Comparison of ENCODE assay signal across 7 cellular contexts in genomic region chr3:85576091-85576690, GRCh38.
DNase-seq lines count a peak whose midpoint lies in the region; ATAC-seq and TF ChIP-seq lines count a peak whose summit lies in the region.

No MANE protein-coding gene starts in this region.

- peak; percentile 77 for TF ChIP-seq RAD21 in Ishikawa (IDR thresholded peaks at IDR 0.05; ENCODE audit: low read depth)

- ATAC-seq in GM21576 (IDR thresholded peaks at IDR 0.05; ENCODE audit: unreplicated experiment) = peak; percentile 80

- peak; percentile 92 for TF ChIP-seq CTCF in GM10266 (IDR thresholded peaks at IDR 0.05; ENCODE audit: control insufficient read depth, insufficient read depth, low read depth, missing control alignments)
- TF ChIP-seq CTCF in brain (conservative IDR thresholded peaks at IDR 0.05) = peak; percentile 82 to 90

- no peak for TF ChIP-seq EP300 in Ishikawa (IDR thresholded peaks at IDR 0.05; ENCODE audit: borderline replicate concordance)

- H3K4me1 Mint-ChIP-seq in brain = peaks cover 12% of the 10 kb centered on the region

- peaks cover 4% of the 10 kb centered on the region for H3K27me3 Mint-ChIP-seq in brain

- H3K9me3 Mint-ChIP-seq in brain = peaks cover 0 to 11% (median 2%) of the 10 kb centered on the region in 5 experiments

- H3K4me3 Mint-ChIP-seq in brain = peak overlapping the region in 3 of 5 experiments; percentile 26 to 76 (median 43)

- DNase-seq in GM10266 (ENCODE audit: extremely low spot score) (peak; percentile 29), SK-N-DZ (ENCODE audit: low spot score) (peak; percentile 53), iris pigment epithelial cell (ENCODE audit: low read depth) (peak; percentile 56)
- DNase-seq in stimulated activated CD4-positive, alpha-beta T cell treated with anti-CD3 and anti-CD28 coated beads, Interleukin-15, amount 100 ng/mL, for 24 hours = peak; percentile 53

- H3K27ac Mint-ChIP-seq in brain = peak overlapping the region in 3 of 5 experiments; percentile 67 to 82 (median 79)

- H3K36me3 Mint-ChIP-seq in brain = no peaks in the 10 kb centered on the region

TF ChIP-seq in Ishikawa, 13 proteins besides CTCF, POLR2A, EP300 and RAD21:
- TF ChIP-seq CREB1 (IDR thresholded peaks at IDR 0.05; ENCODE audit: low read depth) (no peak), EGR1 (IDR thresholded peaks at IDR 0.05) (no peak), TAF1 (IDR thresholded peaks at IDR 0.05; ENCODE audit: low read depth) (no peak), CEBPB (IDR thresholded peaks at IDR 0.05) (no peak), MAX (IDR thresholded peaks at IDR 0.05) (no peak), REST (IDR thresholded peaks at IDR 0.05; ENCODE audit: low read depth) (no peak)

Comparison
In these comparisons a context has a peak if more than half of its experiments do, and no peak if none do; other contexts are left out.
1. Peak in every context shown above with its lines: DNase-seq and ATAC-seq.